In the genomic region with DNA sequence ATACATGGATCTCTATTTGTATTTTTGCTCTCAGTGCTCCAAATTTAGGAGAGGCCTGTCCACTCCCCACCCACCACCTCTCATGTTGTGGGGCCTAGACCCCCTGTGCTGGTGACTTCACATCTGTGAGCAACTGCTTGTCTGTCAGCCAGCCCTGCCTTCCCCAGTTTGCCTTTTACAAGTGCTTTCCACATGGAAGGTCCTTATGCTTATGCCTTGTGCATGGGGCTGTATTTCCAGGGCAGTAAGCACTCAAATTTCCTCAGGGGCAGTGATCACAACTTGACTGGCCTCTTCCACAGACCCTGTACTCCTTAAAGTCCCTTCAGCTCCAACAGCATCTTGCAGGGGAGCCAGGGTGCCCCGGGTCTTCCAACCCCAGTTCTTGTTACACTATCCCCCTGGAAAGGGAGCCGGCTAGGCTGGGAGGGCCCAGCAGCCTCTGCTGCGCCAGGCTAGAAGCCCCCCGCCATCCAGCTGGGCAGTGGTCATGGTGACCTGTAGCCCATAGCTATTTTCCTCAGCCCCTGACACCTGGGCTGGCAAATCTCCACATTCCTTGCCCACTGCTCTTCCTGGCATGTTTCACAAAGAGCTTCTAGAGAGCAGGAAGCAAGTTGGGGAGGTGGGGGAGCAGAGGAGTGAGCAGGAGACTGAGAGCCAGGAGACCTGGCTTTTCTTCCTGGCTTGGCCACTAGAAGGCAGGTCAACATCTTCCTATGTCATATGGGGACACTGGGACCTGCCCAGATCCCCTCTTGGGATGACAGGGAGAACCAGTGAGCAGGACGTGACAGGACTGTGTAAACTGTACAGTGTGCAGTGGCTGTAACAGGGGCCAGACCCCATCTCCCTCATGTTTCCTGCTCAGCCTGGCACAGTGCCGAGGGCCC, we compare ENCODE assay signal across 3 cellular contexts.
TF ChIP-seq lines count a peak whose summit lies in the region.

No MANE protein-coding gene starts in this region.

TF ChIP-seq in Ishikawa, 13 proteins besides CTCF, POLR2A, EP300 and RAD21:
- no peak for TF ChIP-seq FOXM1 (IDR thresholded peaks at IDR 0.05; ENCODE audit: borderline replicate concordance, low read depth)
- TF ChIP-seq EGR1 (IDR thresholded peaks at IDR 0.05) = no peak
- peak; percentile 49; the same call in 1 of the 2 replicates for TF ChIP-seq ZBTB7A (IDR thresholded peaks at IDR 0.05; ENCODE audit: low read depth)
- no peak for TF ChIP-seq REST (IDR thresholded peaks at IDR 0.05; ENCODE audit: low read depth)
- no peak for TF ChIP-seq CREB1 (IDR thresholded peaks at IDR 0.05; ENCODE audit: low read depth)
- no peak for TF ChIP-seq TAF1 (IDR thresholded peaks at IDR 0.05; ENCODE audit: low read depth)
- TF ChIP-seq YY1 (IDR thresholded peaks at IDR 0.05; ENCODE audit: low read depth) = no peak
- TF ChIP-seq USF1 (IDR thresholded peaks at IDR 0.05) = no peak
- 0 out of 2 replicates have a peak, but pooled peaks have one; percentile 9 for TF ChIP-seq TEAD4 (IDR thresholded peaks at IDR 0.05)
- TF ChIP-seq CEBPB (IDR thresholded peaks at IDR 0.05) = no peak
- no peak for TF ChIP-seq MAX (IDR thresholded peaks at IDR 0.05)
- TF ChIP-seq TCF12 (IDR thresholded peaks at IDR 0.05; ENCODE audit: low read depth) = no peak
- TF ChIP-seq NFIC (IDR thresholded peaks at IDR 0.05) = 0 out of 2 replicates have a peak, but pooled peaks have one; percentile 17

TF ChIP-seq in WTC11, 78 proteins besides CTCF, POLR2A, EP300 and RAD21:
- TF ChIP-seq GRHL2 (CRISPR knock-in tag; IDR thresholded peaks at IDR 0.05; ENCODE audit: insufficient replicate concordance, severe bottlenecking) = no peak
- TF ChIP-seq ELF4 (CRISPR knock-in tag; IDR thresholded peaks at IDR 0.05; ENCODE audit: low read depth) = no peak
- TF ChIP-seq ZNF263 (CRISPR knock-in tag; IDR thresholded peaks at IDR 0.05; ENCODE audit: low read depth) = no peak
- TF ChIP-seq ZNF423 (CRISPR knock-in tag; IDR thresholded peaks at IDR 0.05) = no peak
- TF ChIP-seq NFATC4 (CRISPR knock-in tag; IDR thresholded peaks at IDR 0.05) = no peak
- TF ChIP-seq ARID4B (CRISPR knock-in tag; IDR thresholded peaks at IDR 0.05; ENCODE audit: borderline replicate concordance) = no peak

TF ChIP-seq in HepG2, 621 proteins besides CTCF, POLR2A, EP300 and RAD21 (continues in another document):
- TF ChIP-seq STAG1 (CRISPR knock-in tag; IDR thresholded peaks at IDR 0.05) (peak; percentile 74), ZNF564 (CRISPR knock-in tag; IDR thresholded peaks at IDR 0.05) (no peak), NFKB2 (CRISPR knock-in tag; IDR thresholded peaks at IDR 0.05; ENCODE audit: borderline replicate concordance) (peak; percentile 21; the same call in 1 of the 2 replicates), ZNF136 (CRISPR knock-in tag; IDR thresholded peaks at IDR 0.05; ENCODE audit: low read depth) (0 out of 2 replicates have a peak, but pooled peaks have one; percentile 33), ZNF572 (CRISPR knock-in tag; IDR thresholded peaks at IDR 0.05) (peak; percentile 55; the same call in 1 of the 2 replicates), FOXA1 (IDR thresholded peaks at IDR 0.05) (no peak), FOXA1 (CRISPR knock-in tag; IDR thresholded peaks at IDR 0.05) (0 out of 2 replicates have a peak, but pooled peaks have one; percentile 6), LCORL (IDR thresholded peaks at IDR 0.05) (no peak), LCORL (CRISPR knock-in tag; IDR thresholded peaks at IDR 0.05) (0 out of 2 replicates have a peak, but pooled peaks have one; percentile 4), REPIN1 (CRISPR knock-in tag; IDR thresholded peaks at IDR 0.05; ENCODE audit: borderline replicate concordance, low read depth) (no peak), CBFB (CRISPR knock-in tag; IDR thresholded peaks at IDR 0.05) (no peak), KLF15 (CRISPR knock-in tag; IDR thresholded peaks at IDR 0.05; ENCODE audit: borderline replicate concordance) (no peak), ZKSCAN8 (CRISPR knock-in tag; IDR thresholded peaks at IDR 0.05; ENCODE audit: borderline replicate concordance) (no peak), FOXA3 (CRISPR knock-in tag; IDR thresholded peaks at IDR 0.05) (peak; percentile 27; the same call in 1 of the 2 replicates), ZNF580 (CRISPR knock-in tag; IDR thresholded peaks at IDR 0.05; ENCODE audit: borderline replicate concordance, low read depth) (peak; percentile 29; the same call in 1 of the 2 replicates), SMC3 (IDR thresholded peaks at IDR 0.05; ENCODE audit: low read length) (peak; percentile 75), ZNF276 (CRISPR knock-in tag; IDR thresholded peaks at IDR 0.05; ENCODE audit: low read depth) (no peak), CEBPG (CRISPR knock-in tag; IDR thresholded peaks at IDR 0.05) (0 out of 2 replicates have a peak, but pooled peaks have one; percentile 15), SAP130 (CRISPR knock-in tag; IDR thresholded peaks at IDR 0.05; ENCODE audit: low read depth) (peak; percentile 41), SP4 (CRISPR knock-in tag; IDR thresholded peaks at IDR 0.05) (peak; percentile 23; the same call in 1 of the 2 replicates), THRA (CRISPR knock-in tag; IDR thresholded peaks at IDR 0.05; ENCODE audit: borderline replicate concordance) (peak; percentile 51; the same call in 1 of the 2 replicates), RXRB (CRISPR knock-in tag; IDR thresholded peaks at IDR 0.05; ENCODE audit: borderline replicate concordance) (peak; percentile 52; the same call in 1 of the 2 replicates), HOXD1 (CRISPR knock-in tag; IDR thresholded peaks at IDR 0.05) (no peak), GATAD2A (CRISPR knock-in tag; IDR thresholded peaks at IDR 0.05) (0 out of 2 replicates have a peak, but pooled peaks have one; percentile 10), ZMYM3 (CRISPR knock-in tag; IDR thresholded peaks at IDR 0.05) (no peak), RXRA (CRISPR knock-in tag; IDR thresholded peaks at IDR 0.05) (peak; percentile 22; the same call in 1 of the 2 replicates), ZNF263 (CRISPR knock-in tag; IDR thresholded peaks at IDR 0.05) (0 out of 2 replicates have a peak, but pooled peaks have one; percentile 34), ZNF773 (CRISPR knock-in tag; IDR thresholded peaks at IDR 0.05; ENCODE audit: borderline replicate concordance) (no peak), NR2F6 (IDR thresholded peaks at IDR 0.05) (no peak), NR2F6 (CRISPR knock-in tag; IDR thresholded peaks at IDR 0.05) (0 out of 2 replicates have a peak, but pooled peaks have one; percentile 25)
- TF ChIP-seq, protein P1, sequence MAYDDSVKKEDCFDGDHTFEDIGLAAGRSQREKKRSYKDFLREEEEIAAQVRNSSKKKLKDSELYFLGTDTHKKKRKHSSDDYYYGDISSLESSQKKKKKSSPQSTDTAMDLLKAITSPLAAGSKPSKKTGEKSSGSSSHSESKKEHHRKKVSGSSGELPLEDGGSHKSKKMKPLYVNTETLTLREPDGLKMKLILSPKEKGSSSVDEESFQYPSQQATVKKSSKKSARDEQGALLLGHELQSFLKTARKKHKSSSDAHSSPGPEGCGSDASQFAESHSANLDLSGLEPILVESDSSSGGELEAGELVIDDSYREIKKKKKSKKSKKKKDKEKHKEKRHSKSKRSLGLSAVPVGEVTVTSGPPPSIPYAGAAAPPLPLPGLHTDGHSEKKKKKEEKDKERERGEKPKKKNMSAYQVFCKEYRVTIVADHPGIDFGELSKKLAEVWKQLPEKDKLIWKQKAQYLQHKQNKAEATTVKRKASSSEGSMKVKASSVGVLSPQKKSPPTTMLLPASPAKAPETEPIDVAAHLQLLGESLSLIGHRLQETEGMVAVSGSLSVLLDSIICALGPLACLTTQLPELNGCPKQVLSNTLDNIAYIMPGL (CRISPR knock-in tag; IDR thresholded peaks at IDR 0.05; ENCODE audit: borderline replicate concordance in 1 of 2, low read depth in 1 of 2) = 0 out of 4 replicates have a peak, but pooled peaks of 1 of the 2 experiments have one; percentile 35
- TF ChIP-seq, protein P2, sequence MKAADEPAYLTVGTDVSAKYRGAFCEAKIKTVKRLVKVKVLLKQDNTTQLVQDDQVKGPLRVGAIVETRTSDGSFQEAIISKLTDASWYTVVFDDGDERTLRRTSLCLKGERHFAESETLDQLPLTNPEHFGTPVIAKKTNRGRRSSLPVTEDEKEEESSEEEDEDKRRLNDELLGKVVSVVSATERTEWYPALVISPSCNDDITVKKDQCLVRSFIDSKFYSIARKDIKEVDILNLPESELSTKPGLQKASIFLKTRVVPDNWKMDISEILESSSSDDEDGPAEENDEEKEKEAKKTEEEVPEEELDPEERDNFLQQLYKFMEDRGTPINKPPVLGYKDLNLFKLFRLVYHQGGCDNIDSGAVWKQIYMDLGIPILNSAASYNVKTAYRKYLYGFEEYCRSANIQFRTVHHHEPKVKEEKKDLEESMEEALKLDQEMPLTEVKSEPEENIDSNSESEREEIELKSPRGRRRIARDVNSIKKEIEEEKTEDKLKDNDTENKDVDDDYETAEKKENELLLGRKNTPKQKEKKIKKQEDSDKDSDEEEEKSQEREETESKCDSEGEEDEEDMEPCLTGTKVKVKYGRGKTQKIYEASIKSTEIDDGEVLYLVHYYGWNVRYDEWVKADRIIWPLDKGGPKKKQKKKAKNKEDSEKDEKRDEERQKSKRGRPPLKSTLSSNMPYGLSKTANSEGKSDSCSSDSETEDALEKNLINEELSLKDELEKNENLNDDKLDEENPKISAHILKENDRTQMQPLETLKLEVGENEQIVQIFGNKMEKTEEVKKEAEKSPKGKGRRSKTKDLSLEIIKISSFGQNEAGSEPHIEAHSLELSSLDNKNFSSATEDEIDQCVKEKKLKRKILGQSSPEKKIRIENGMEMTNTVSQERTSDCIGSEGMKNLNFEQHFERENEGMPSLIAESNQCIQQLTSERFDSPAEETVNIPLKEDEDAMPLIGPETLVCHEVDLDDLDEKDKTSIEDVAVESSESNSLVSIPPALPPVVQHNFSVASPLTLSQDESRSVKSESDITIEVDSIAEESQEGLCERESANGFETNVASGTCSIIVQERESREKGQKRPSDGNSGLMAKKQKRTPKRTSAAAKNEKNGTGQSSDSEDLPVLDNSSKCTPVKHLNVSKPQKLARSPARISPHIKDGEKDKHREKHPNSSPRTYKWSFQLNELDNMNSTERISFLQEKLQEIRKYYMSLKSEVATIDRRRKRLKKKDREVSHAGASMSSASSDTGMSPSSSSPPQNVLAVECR (CRISPR knock-in tag; IDR thresholded peaks at IDR 0.05; ENCODE audit: borderline replicate concordance) = peak; percentile 22; the same call in 1 of the 2 replicates
- TF ChIP-seq, protein P3, sequence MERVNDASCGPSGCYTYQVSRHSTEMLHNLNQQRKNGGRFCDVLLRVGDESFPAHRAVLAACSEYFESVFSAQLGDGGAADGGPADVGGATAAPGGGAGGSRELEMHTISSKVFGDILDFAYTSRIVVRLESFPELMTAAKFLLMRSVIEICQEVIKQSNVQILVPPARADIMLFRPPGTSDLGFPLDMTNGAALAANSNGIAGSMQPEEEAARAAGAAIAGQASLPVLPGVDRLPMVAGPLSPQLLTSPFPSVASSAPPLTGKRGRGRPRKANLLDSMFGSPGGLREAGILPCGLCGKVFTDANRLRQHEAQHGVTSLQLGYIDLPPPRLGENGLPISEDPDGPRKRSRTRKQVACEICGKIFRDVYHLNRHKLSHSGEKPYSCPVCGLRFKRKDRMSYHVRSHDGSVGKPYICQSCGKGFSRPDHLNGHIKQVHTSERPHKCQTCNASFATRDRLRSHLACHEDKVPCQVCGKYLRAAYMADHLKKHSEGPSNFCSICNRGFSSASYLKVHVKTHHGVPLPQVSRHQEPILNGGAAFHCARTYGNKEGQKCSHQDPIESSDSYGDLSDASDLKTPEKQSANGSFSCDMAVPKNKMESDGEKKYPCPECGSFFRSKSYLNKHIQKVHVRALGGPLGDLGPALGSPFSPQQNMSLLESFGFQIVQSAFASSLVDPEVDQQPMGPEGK (CRISPR knock-in tag; IDR thresholded peaks at IDR 0.05) = 0 out of 2 replicates have a peak, but pooled peaks have one; percentile 16
- TF ChIP-seq, protein P4, sequence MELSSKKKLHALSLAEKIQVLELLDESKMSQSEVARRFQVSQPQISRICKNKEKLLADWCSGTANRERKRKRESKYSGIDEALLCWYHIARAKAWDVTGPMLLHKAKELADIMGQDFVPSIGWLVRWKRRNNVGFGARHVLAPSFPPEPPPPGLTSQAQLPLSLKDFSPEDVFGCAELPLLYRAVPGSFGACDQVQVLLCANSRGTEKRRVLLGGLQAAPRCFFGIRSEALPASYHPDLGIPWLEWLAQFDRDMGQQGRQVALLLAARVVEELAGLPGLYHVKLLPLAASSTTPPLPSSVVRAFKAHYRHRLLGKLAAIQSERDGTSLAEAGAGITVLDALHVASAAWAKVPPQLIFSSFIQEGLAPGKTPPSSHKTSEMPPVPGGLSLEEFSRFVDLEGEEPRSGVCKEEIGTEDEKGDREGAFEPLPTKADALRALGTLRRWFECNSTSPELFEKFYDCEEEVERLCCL (CRISPR knock-in tag; IDR thresholded peaks at IDR 0.05; ENCODE audit: borderline replicate concordance) = no peak
